ENCODE assay signal across 1 cellular context in the genomic region with DNA sequence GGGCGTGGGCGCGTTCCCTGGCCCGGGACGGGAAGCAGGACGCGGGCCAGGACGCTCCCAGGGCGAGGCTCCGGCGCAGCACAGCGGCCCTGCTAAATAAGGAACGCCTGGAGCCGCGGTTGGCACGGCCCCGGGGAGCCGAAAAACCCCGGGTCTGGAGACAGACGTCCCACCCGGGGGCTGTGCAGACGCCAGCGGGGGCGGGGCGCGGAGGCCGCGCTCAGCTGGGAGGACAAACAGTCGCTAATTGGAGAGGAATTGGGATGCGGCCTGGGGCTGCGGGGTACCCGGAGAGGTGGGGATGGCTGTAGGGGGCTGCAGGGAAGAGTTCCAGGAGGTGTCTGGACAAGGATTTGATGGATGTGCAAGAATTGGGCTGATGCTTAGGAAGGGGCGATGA.
A peak's percentile ranks its signal among the peaks of the same experiment; 100 is the strongest.
TF ChIP-seq lines count a peak whose summit lies in the region.

No MANE protein-coding gene starts in this region.

TF ChIP-seq in HepG2, 621 proteins besides CTCF, POLR2A, EP300 and RAD21:
- TF ChIP-seq ZFY (CRISPR knock-in tag; IDR thresholded peaks at IDR 0.05) (peak; percentile 38; the same call in 1 of the 2 replicates), SAP130 (CRISPR knock-in tag; IDR thresholded peaks at IDR 0.05; ENCODE audit: low read depth) (peak; percentile 53; the same call in 1 of the 2 replicates), RBFOX2 (IDR thresholded peaks at IDR 0.05; ENCODE audit: low read depth, low read length) (peak; percentile 33; the same call in 1 of the 2 replicates), PHF8 (CRISPR knock-in tag; IDR thresholded peaks at IDR 0.05) (peak; percentile 38; the same call in 1 of the 2 replicates), GABPB1 (CRISPR knock-in tag; IDR thresholded peaks at IDR 0.05) (peak; percentile 22; the same call in 1 of the 2 replicates)
- TF ChIP-seq, protein P1, sequence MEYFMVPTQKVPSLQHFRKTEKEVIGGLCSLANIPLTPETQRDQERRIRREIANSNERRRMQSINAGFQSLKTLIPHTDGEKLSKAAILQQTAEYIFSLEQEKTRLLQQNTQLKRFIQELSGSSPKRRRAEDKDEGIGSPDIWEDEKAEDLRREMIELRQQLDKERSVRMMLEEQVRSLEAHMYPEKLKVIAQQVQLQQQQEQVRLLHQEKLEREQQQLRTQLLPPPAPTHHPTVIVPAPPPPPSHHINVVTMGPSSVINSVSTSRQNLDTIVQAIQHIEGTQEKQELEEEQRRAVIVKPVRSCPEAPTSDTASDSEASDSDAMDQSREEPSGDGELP (IDR thresholded peaks at IDR 0.05; ENCODE audit: borderline replicate concordance, low read depth) = 0 out of 2 replicates have a peak, but pooled peaks have one; percentile 19
- TF ChIP-seq, protein P2, sequence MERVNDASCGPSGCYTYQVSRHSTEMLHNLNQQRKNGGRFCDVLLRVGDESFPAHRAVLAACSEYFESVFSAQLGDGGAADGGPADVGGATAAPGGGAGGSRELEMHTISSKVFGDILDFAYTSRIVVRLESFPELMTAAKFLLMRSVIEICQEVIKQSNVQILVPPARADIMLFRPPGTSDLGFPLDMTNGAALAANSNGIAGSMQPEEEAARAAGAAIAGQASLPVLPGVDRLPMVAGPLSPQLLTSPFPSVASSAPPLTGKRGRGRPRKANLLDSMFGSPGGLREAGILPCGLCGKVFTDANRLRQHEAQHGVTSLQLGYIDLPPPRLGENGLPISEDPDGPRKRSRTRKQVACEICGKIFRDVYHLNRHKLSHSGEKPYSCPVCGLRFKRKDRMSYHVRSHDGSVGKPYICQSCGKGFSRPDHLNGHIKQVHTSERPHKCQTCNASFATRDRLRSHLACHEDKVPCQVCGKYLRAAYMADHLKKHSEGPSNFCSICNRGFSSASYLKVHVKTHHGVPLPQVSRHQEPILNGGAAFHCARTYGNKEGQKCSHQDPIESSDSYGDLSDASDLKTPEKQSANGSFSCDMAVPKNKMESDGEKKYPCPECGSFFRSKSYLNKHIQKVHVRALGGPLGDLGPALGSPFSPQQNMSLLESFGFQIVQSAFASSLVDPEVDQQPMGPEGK (CRISPR knock-in tag; IDR thresholded peaks at IDR 0.05) = peak; percentile 60
